In genomic region chr9:98455957-98456621, GRCh38 we compare ENCODE assay signal across 11 cellular contexts.
DNase-seq lines count a peak whose midpoint lies in the region; ATAC-seq, FAIRE-seq and TF ChIP-seq lines count a peak whose summit lies in the region.
"Had no signal": no experiment of that assay in that cellular context is flagged by ENCODE, and none has a peak within 500 bp of the region (broad histone marks: within the 10 kb centered on the region; RNA-seq: fewer than 3 reads in every experiment).

No MANE protein-coding gene starts in this region.

- peaks cover 20% of the 10 kb centered on the region for H3K36me3 Mint-ChIP-seq in natural killer cell treated with Interleukin-12 subunit alpha and Interleukin-12 subunit beta and Interleukin-15 and Interleukin-18, amount 100 ng/mL, for 72 hours

- H3K4me1 Mint-ChIP-seq in natural killer cell treated with Interleukin-12 subunit alpha and Interleukin-12 subunit beta and Interleukin-15 and Interleukin-18, amount 100 ng/mL, for 72 hours (ENCODE audit: low read depth in 2 of 2) = no peaks in the 10 kb centered on the region
- H3K4me1 Mint-ChIP-seq: B cell had no signal

- H3K4me1 ChIP-seq in pancreas = no peaks in the 10 kb centered on the region

- no peak overlapping the region for H3K27ac Mint-ChIP-seq in natural killer cell treated with Interleukin-12 subunit alpha and Interleukin-12 subunit beta and Interleukin-15 and Interleukin-18, amount 100 ng/mL, for 72 hours
- H3K27ac Mint-ChIP-seq: B cell had no signal

- H3K36me3 ChIP-seq in pancreas = no peaks in the 10 kb centered on the region

- ATAC-seq in natural killer cell treated with Interleukin-12 subunit alpha and Interleukin-12 subunit beta and Interleukin-15 and Interleukin-18, amount 100 ng/mL, for 72 hours = no peak
- ATAC-seq in HG02588 (IDR thresholded peaks at IDR 0.05; ENCODE audit: unreplicated experiment) (no peak), pancreas (no peak)

- H3K9me3 Mint-ChIP-seq in natural killer cell treated with Interleukin-12 subunit alpha and Interleukin-12 subunit beta and Interleukin-15 and Interleukin-18, amount 100 ng/mL, for 72 hours = peaks cover 4% of the 10 kb centered on the region

- WGBS in pancreas, 2 donors = 61 to 69% methylated on average over 6 of the region's 6 CpGs

- DNase-seq in AG09309 (ENCODE audit: low read depth) = peak; percentile 28
- DNase-seq in M059J (ENCODE audit: low read depth) = peak; percentile 57
- peak; percentile 50 for DNase-seq in choroid plexus epithelial cell (ENCODE audit: low read depth)
- peak; percentile 82 for DNase-seq in left kidney (ENCODE audit: low read depth, low spot score)
- no peak for DNase-seq in natural killer cell treated with Interleukin-12 subunit alpha and Interleukin-12 subunit beta and Interleukin-15 and Interleukin-18, amount 100 ng/mL, for 72 hours (ENCODE audit: low spot score)
- DNase-seq in cortex of kidney (lab: John Stamatoyannopoulos, UW) = no peak
- no peak for DNase-seq in pancreas
- DNase-seq: GDM1, NCI-H446 treated with DMSO at 0.1 percent for 48 hours had no signal

- peaks cover 18 to 49% of the 10 kb centered on the region in 2 donors for H3K27me3 Mint-ChIP-seq in natural killer cell treated with Interleukin-12 subunit alpha and Interleukin-12 subunit beta and Interleukin-15 and Interleukin-18, amount 100 ng/mL, for 72 hours

- no peak overlapping the region for H3K27ac ChIP-seq in pancreas

- H3K9me3 ChIP-seq in pancreas = no peaks in the 10 kb centered on the region

- no peak for FAIRE-seq in pancreas (lab: Jason Lieb, UNC)

- H3K4me3 ChIP-seq in AG09309 (ENCODE audit: control insufficient read depth, low read depth, low read length) (no peak overlapping the region), choroid plexus epithelial cell (ENCODE audit: low read depth, low read length) (no peak overlapping the region), pancreas (no peak overlapping the region)

- no peaks in the 10 kb centered on the region for H3K27me3 ChIP-seq in pancreas

- H3K4me3 Mint-ChIP-seq in natural killer cell treated with Interleukin-12 subunit alpha and Interleukin-12 subunit beta and Interleukin-15 and Interleukin-18, amount 100 ng/mL, for 72 hours = no peak overlapping the region
- H3K4me3 Mint-ChIP-seq: B cell had no signal

- TF ChIP-seq CTCF in AG09309 (IDR thresholded peaks at IDR 0.05; ENCODE audit: control insufficient read depth, insufficient read depth, low read depth, low read length, missing control alignments) (no peak), choroid plexus epithelial cell (conservative IDR thresholded peaks at IDR 0.05; ENCODE audit: low read depth, low read length) (no peak), pancreas (IDR thresholded peaks at IDR 0.05) (no peak)

- intact Hi-C loops in pancreas (cut with DNase I) = no loop called here

Comparison
In these comparisons a context has a peak if more than half of its experiments do, and no peak if none do; other contexts are left out.
1. DNase-seq: peak in AG09309 (single experiment), M059J (single experiment), choroid plexus epithelial cell (single experiment) and left kidney (single experiment); none in natural killer cell treated with Interleukin-12 subunit alpha and Interleukin-12 subunit beta and Interleukin-15 and Interleukin-18, amount 100 ng/mL, for 72 hours (single experiment), cortex of kidney (single experiment) and pancreas (0 of 6).